14 cellular contexts compared by ENCODE assay signal in genomic region chr12:93173178-93173957, GRCh38.
A peak's percentile ranks its signal among the peaks of the same experiment; 100 is the strongest.
DNase-seq lines count a peak whose midpoint lies in the region; ATAC-seq and TF ChIP-seq lines count a peak whose summit lies in the region.
"Had no signal": no experiment of that assay in that cellular context is flagged by ENCODE, and none has a peak within 500 bp of the region (broad histone marks: within the 10 kb centered on the region; RNA-seq: fewer than 3 reads in every experiment).

No MANE protein-coding gene starts in this region.

- H3K36me3 ChIP-seq in BLaER1 = no peaks in the 10 kb centered on the region
- no peaks in the 10 kb centered on the region for H3K36me3 ChIP-seq in neural progenitor cell
- no peaks in the 10 kb centered on the region for H3K36me3 ChIP-seq in endodermal cell (ENCODE audit: control insufficient read depth, insufficient read depth, low read length)
- H3K36me3 ChIP-seq: SJCRH30 had no signal

- peaks cover 2% of the 10 kb centered on the region for H3K9me3 Mint-ChIP-seq in neural progenitor cell
- H3K9me3 Mint-ChIP-seq in CD14-positive monocyte = peaks cover 0 to 2% (median 0%) of the 10 kb centered on the region in 7 donors
- peaks cover 13% of the 10 kb centered on the region for H3K9me3 Mint-ChIP-seq in endodermal cell
- H3K9me3 Mint-ChIP-seq: CD8-positive, alpha-beta memory T cell had no signal

- 89 to 93% methylated on average over 3 to 5 of the region's 5 CpGs for WGBS in endodermal cell (ENCODE audit: insufficient coverage in 1 of 2, insufficient read length in 1 of 2), 2 experiments

- no peaks in the 10 kb centered on the region for H3F3A ChIP-seq in neural progenitor cell (ENCODE audit: low read depth)

- H3K79me2 ChIP-seq in neural progenitor cell (ENCODE audit: low read depth) = no peaks in the 10 kb centered on the region

- H3K27ac ChIP-seq in BLaER1 (no peak overlapping the region; the same call in 1 of the 2 replicates), VCaP (peak overlapping the region; percentile 61), neural progenitor cell (no peak overlapping the region), endodermal cell (ENCODE audit: low read depth, low read length) (no peak overlapping the region)
- H3K27ac ChIP-seq: SJCRH30 had no signal

- peak; percentile 18 for DNase-seq in Jurkat, Clone E6-1 (ENCODE audit: low read depth, low spot score)
- DNase-seq in neural progenitor cell (ENCODE audit: low spot score) (no peak), CD14-positive monocyte (ENCODE audit: low spot score) (no peak), endodermal cell (no peak)
- no peak for DNase-seq in stimulated activated naive CD4-positive, alpha-beta T cell (lab: John Stamatoyannopoulos, UW)
- DNase-seq: activated naive CD4-positive, alpha-beta T cell treated with anti-CD3 and anti-CD28 coated beads, Interleukin-2, amount 50 U/mL, for 16 hours; CD8-positive, alpha-beta memory T cell; erythroblast; NCI-H1048; NK-92 treated with Interleukin-12 subunit alpha and Interleukin-12 subunit beta, amount 100 ng/mL, for 24 hours had no signal

- no peak overlapping the region for H3K4me3 ChIP-seq in BLaER1
- no peak overlapping the region for H3K4me3 ChIP-seq in Jurkat, Clone E6-1 (ENCODE audit: low read length)
- no peak overlapping the region for H3K4me3 ChIP-seq in neural progenitor cell
- H3K4me3 ChIP-seq in endodermal cell (ENCODE audit: low read length) = no peak overlapping the region
- H3K4me3 ChIP-seq: SJCRH30 had no signal

- H3K36me3 Mint-ChIP-seq in neural progenitor cell (no peaks in the 10 kb centered on the region), CD14-positive monocyte (no peaks in the 10 kb centered on the region), endodermal cell (ENCODE audit: low read depth) (peaks cover 3% of the 10 kb centered on the region)
- H3K36me3 Mint-ChIP-seq: CD8-positive, alpha-beta memory T cell had no signal

- H3K9ac ChIP-seq in BLaER1 (no peak overlapping the region), neural progenitor cell (no peak overlapping the region), endodermal cell (ENCODE audit: extremely low read depth, low read length, poor library complexity, severe bottlenecking) (no peak overlapping the region)

- H3K9me3 ChIP-seq in BLaER1 = 0 out of 2 replicates have a peak, but pooled peaks cover 7% of the 10 kb centered on the region
- H3K9me3 ChIP-seq in neural progenitor cell (ENCODE audit: low read depth) = no peaks in the 10 kb centered on the region
- peaks cover 16% of the 10 kb centered on the region for H3K9me3 ChIP-seq in endodermal cell (ENCODE audit: control insufficient read depth, low read length)
- H3K9me3 ChIP-seq: SJCRH30 had no signal

- H3K4me1 Mint-ChIP-seq in neural progenitor cell (peaks cover 9% of the 10 kb centered on the region), CD14-positive monocyte (peaks cover 20% of the 10 kb centered on the region), endodermal cell (peaks cover 3% of the 10 kb centered on the region)
- H3K4me1 Mint-ChIP-seq: CD8-positive, alpha-beta memory T cell had no signal

- no peak for TF ChIP-seq CTCF in VCaP (conservative IDR thresholded peaks at IDR 0.05)
- no peak for TF ChIP-seq CTCF in neural progenitor cell (IDR thresholded peaks at IDR 0.05)
- TF ChIP-seq CTCF in CD14-positive monocyte (IDR thresholded peaks at IDR 0.05) = no peak
- no peak for TF ChIP-seq CTCF in endodermal cell (conservative IDR thresholded peaks at IDR 0.05)

- H4K20me1 ChIP-seq in BLaER1 = no peaks in the 10 kb centered on the region
- H4K20me1 ChIP-seq in neural progenitor cell (ENCODE audit: low read depth) = no peaks in the 10 kb centered on the region

- H3K4me2 ChIP-seq in BLaER1 (peak overlapping the region; percentile 57), neural progenitor cell (no peak overlapping the region)

- ATAC-seq in GM21723 (IDR thresholded peaks at IDR 0.05; ENCODE audit: unreplicated experiment) = no peak

- H3K27me3 Mint-ChIP-seq in neural progenitor cell (ENCODE audit: insufficient read depth, low read depth) = peaks cover 4% of the 10 kb centered on the region
- no peaks in the 10 kb centered on the region for H3K27me3 Mint-ChIP-seq in CD14-positive monocyte (ENCODE audit: low read depth in 3 of 3)
- peaks cover 5% of the 10 kb centered on the region for H3K27me3 Mint-ChIP-seq in endodermal cell (ENCODE audit: insufficient read depth)
- H3K27me3 Mint-ChIP-seq: CD8-positive, alpha-beta memory T cell had no signal

- H3K27ac Mint-ChIP-seq in neural progenitor cell = no peak overlapping the region
- no peak overlapping the region for H3K27ac Mint-ChIP-seq in CD14-positive monocyte
- H3K27ac Mint-ChIP-seq in endodermal cell = no peak overlapping the region
- H3K27ac Mint-ChIP-seq: CD8-positive, alpha-beta memory T cell had no signal

- H3K4me1 ChIP-seq in BLaER1 (peaks cover 35% of the 10 kb centered on the region), neural progenitor cell (peaks cover 3% of the 10 kb centered on the region), endodermal cell (ENCODE audit: control insufficient read depth, insufficient read depth, low read length) (no peaks in the 10 kb centered on the region)
- H3K4me1 ChIP-seq: SJCRH30 had no signal

- intact Hi-C loops in CD14-positive monocyte (cut with micrococcal nuclease) = no loop called here

- H2AFZ ChIP-seq in neural progenitor cell (replicated peaks) = peak overlapping the region; percentile 50

- H3K4me3 Mint-ChIP-seq in neural progenitor cell (no peak overlapping the region), CD14-positive monocyte (no peak overlapping the region), endodermal cell (no peak overlapping the region)
- H3K4me3 Mint-ChIP-seq: CD8-positive, alpha-beta memory T cell had no signal

- H3K27me3 ChIP-seq in BLaER1 = no peaks in the 10 kb centered on the region
- H3K27me3 ChIP-seq in neural progenitor cell = no peaks in the 10 kb centered on the region
- no peaks in the 10 kb centered on the region for H3K27me3 ChIP-seq in endodermal cell (ENCODE audit: control insufficient read depth, insufficient read depth, low read length, poor library complexity, severe bottlenecking)
- H3K27me3 ChIP-seq: SJCRH30 had no signal
